Comparison of ENCODE assay signal across 8 cellular contexts in genomic region chr5:96875805-96876291, GRCh38. TPM values are rescaled to one million over a fixed set of nuclear protein-coding genes. Genes with fewer than 3 reads are reported as not detected.
A peak's percentile ranks its signal among the peaks of the same experiment; 100 is the strongest.
DNase-seq lines count a peak whose midpoint lies in the region; ATAC-seq and TF ChIP-seq lines count a peak whose summit lies in the region.

No MANE protein-coding gene starts in this region.

- no peaks in the 10 kb centered on the region for H3K9me3 ChIP-seq in CD4-positive, alpha-beta T cell (ENCODE audit: control insufficient read depth, low read length)
- H3K9me3 ChIP-seq in mucosa of stomach (ENCODE audit: control insufficient read depth, low read length) (no peaks in the 10 kb centered on the region), neural progenitor cell (ENCODE audit: low read depth) (no peaks in the 10 kb centered on the region)

- TF ChIP-seq CTCF in CD4-positive, alpha-beta T cell (IDR thresholded peaks at IDR 0.05), result no peak
- TF ChIP-seq CTCF in neural progenitor cell (IDR thresholded peaks at IDR 0.05) (no peak), omental fat pad (IDR thresholded peaks at IDR 0.05) (no peak)

- DNase-seq in CD4-positive, alpha-beta T cell, result no peak
- DNase-seq in RPMI7951 (ENCODE audit: low read depth) (peak; percentile 62), T47D (ENCODE audit: low read depth in 1 of 2, low spot score in 1 of 2) (peak; percentile 6 to 33), neural progenitor cell (ENCODE audit: low spot score) (no peak), omental fat pad (ENCODE audit: low spot score) (no peak), NCI-H1417 treated with DMSO at 0.1 percent for 48 hours (lab: John Stamatoyannopoulos, UW) (no peak)

- intact Hi-C loops in CD4-positive, alpha-beta T cell (cut with DNase I, micrococcal nuclease), result loop anchor here in 1 of 2 experiments (1.0 to 10.0 kb wide), 4 partner anchors 20 to 121 kb away; no protein-coding TSS in a partner anchor

- peak overlapping the region; percentile 90 for H3K27ac ChIP-seq in CD4-positive, alpha-beta T cell (ENCODE audit: low read depth, low read length)
- H3K27ac ChIP-seq in neural progenitor cell, result no peak overlapping the region

- peaks cover 81% of the 10 kb centered on the region for H3K4me1 Mint-ChIP-seq in CD4-positive, alpha-beta T cell (ENCODE audit: low read depth)
- peaks cover 17% of the 10 kb centered on the region for H3K4me1 Mint-ChIP-seq in neural progenitor cell

- H3K36me3 Mint-ChIP-seq in CD4-positive, alpha-beta T cell (ENCODE audit: low read depth), result peaks cover 28% of the 10 kb centered on the region
- no peaks in the 10 kb centered on the region for H3K36me3 Mint-ChIP-seq in neural progenitor cell

- no peak overlapping the region for H3K4me2 ChIP-seq in neural progenitor cell

- H3K4me3 ChIP-seq in mucosa of stomach (ENCODE audit: low read length) (peak overlapping the region; percentile 6), neural progenitor cell (no peak overlapping the region)

- peak; percentile 64 for ATAC-seq in CD4-positive, alpha-beta T cell (ENCODE audit: poor library complexity)
- ATAC-seq in GM21737 (IDR thresholded peaks at IDR 0.05; ENCODE audit: unreplicated experiment), result peak; percentile 6
- no peak for ATAC-seq in omental fat pad (ENCODE audit: low FRiP score)

- POLR2A ChIA-PET in CD4-positive, alpha-beta T cell (lab: Charles Lee), result interaction anchor here (0.6 to 3.3 kb wide), 17 partner anchors 9 to 1896 kb away, joined by 3 to 41 read pairs (median 5); partner anchors contain the start of genes ERAP1, LNPEP and RIOK2

- CTCF ChIA-PET in CD4-positive, alpha-beta T cell (lab: Charles Lee), result interaction anchor here (1.1 to 2.5 kb wide), 3 partner anchors 10 to 62 kb away, joined by 4 to 7 read pairs (median 6); no protein-coding TSS in a partner anchor

- H3K27ac Mint-ChIP-seq in CD4-positive, alpha-beta T cell, result peak overlapping the region; percentile 92
- no peak overlapping the region for H3K27ac Mint-ChIP-seq in neural progenitor cell

- no peaks in the 10 kb centered on the region for H3K27me3 Mint-ChIP-seq in CD4-positive, alpha-beta T cell
- no peaks in the 10 kb centered on the region for H3K27me3 Mint-ChIP-seq in neural progenitor cell (ENCODE audit: insufficient read depth, low read depth)

- H3K36me3 ChIP-seq in mucosa of stomach (ENCODE audit: control insufficient read depth, insufficient read depth, low read length) (no peaks in the 10 kb centered on the region), neural progenitor cell (no peaks in the 10 kb centered on the region)

- H3K79me2 ChIP-seq in neural progenitor cell (ENCODE audit: low read depth), result no peaks in the 10 kb centered on the region

- in situ Hi-C loops in T47D (cut with HindIII; ENCODE audit: low pct_unique_long_range_greater_than_20kb, low sequenced_read_pairs), result no loop called here

- H3K4me1 ChIP-seq in mucosa of stomach (ENCODE audit: control insufficient read depth, insufficient read depth, low read length) (peaks cover 14% of the 10 kb centered on the region), neural progenitor cell (peaks cover 16% of the 10 kb centered on the region)

- H3F3A ChIP-seq in neural progenitor cell (ENCODE audit: low read depth), result peaks cover 7% of the 10 kb centered on the region

- H4K20me1 ChIP-seq in neural progenitor cell (ENCODE audit: low read depth), result no peaks in the 10 kb centered on the region

- H3K4me3 Mint-ChIP-seq in CD4-positive, alpha-beta T cell, result peak overlapping the region; percentile 98
- H3K4me3 Mint-ChIP-seq in neural progenitor cell, result no peak overlapping the region

- H3K9ac ChIP-seq in mucosa of stomach (ENCODE audit: low read length), result peak overlapping the region; percentile 52
- H3K9ac ChIP-seq in neural progenitor cell, result no peak overlapping the region

- H3K9me3 Mint-ChIP-seq in CD4-positive, alpha-beta T cell, result no peaks in the 10 kb centered on the region
- H3K9me3 Mint-ChIP-seq in neural progenitor cell, result no peaks in the 10 kb centered on the region

- no peak overlapping the region for H2AFZ ChIP-seq in neural progenitor cell (replicated peaks)

- H3K27me3 ChIP-seq in CD4-positive, alpha-beta T cell (ENCODE audit: control insufficient read depth, insufficient read depth, low read length), result no peaks in the 10 kb centered on the region
- H3K27me3 ChIP-seq in mucosa of stomach (ENCODE audit: control insufficient read depth, insufficient read depth, low read length) (no peaks in the 10 kb centered on the region), neural progenitor cell (no peaks in the 10 kb centered on the region)

RNA-seq across cellular contexts. Expression of gene ERAP2, which starts 0.5 kb away (rescaled TPM):
- 10 to 100 TPM; 56.6 to 61.4 TPM for total RNA-seq in CD4-positive, alpha-beta T cell
- total RNA-seq in RPMI7951 (2014; rRNA removed; shearing (Covaris generic)), result 136 and 159 TPM in 2 replicates
- total RNA-seq in neural progenitor cell (ENCODE audit: low replicate concordance), result not detected in 2 replicates
- total RNA-seq in omental fat pad, result 10 to 100 TPM; 15.1 to 57.4 (median 16.9) TPM

Comparison
In these comparisons a context has a peak if more than half of its experiments do, and no peak if none do; other contexts are left out.
1. DNase-seq: peak in RPMI7951 (single experiment) and T47D (2 of 2); none in CD4-positive, alpha-beta T cell (0 of 10), neural progenitor cell (single experiment), omental fat pad (single experiment) and NCI-H1417 treated with DMSO at 0.1 percent for 48 hours (single experiment).
2. RNA of gene ERAP2, which starts 0.5 kb away (total RNA-seq): 136 to 159 TPM in RPMI7951, 56.6 to 61.4 TPM in CD4-positive, alpha-beta T cell and 15.1 to 57.4 TPM in omental fat pad; not detected in neural progenitor cell; every median in the first group is over 10 times any median in the second.